Comparison of ENCODE assay signal across 1 cellular context in genomic region chr5:172878585-172879433, GRCh38.
TF ChIP-seq lines count a peak whose summit lies in the region.

No MANE protein-coding gene starts in this region.

TF ChIP-seq in endothelial cell of umbilical vein, 7 proteins besides CTCF, POLR2A, EP300 and RAD21:
- TF ChIP-seq POLR2AphosphoS5 (IDR thresholded peaks at IDR 0.05; ENCODE audit: insufficient read depth, low read depth, low read length) (peak; percentile 66), JUN (IDR thresholded peaks at IDR 0.05; ENCODE audit: borderline replicate concordance, insufficient read depth, insufficient read length, low read depth) (peak; percentile 39), MAX (IDR thresholded peaks at IDR 0.05; ENCODE audit: insufficient read depth, insufficient read length) (no peak), GATA2 (IDR thresholded peaks at IDR 0.05; ENCODE audit: insufficient read depth, insufficient read length, low read depth, low read length) (no peak), MYC (IDR thresholded peaks at IDR 0.05; ENCODE audit: low read depth, low read length) (no peak), EZH2 (IDR thresholded peaks at IDR 0.05; ENCODE audit: borderline replicate concordance, low read depth, low read length, severe bottlenecking) (no peak), FOS (IDR thresholded peaks at IDR 0.05; ENCODE audit: borderline replicate concordance, insufficient read depth, low read length) (peak; percentile 54)
TF ChIP-seq in endothelial cell of umbilical vein: peak in this region for 3.
